Comparison of ENCODE assay signal across 1 cellular context in the genomic region with DNA sequence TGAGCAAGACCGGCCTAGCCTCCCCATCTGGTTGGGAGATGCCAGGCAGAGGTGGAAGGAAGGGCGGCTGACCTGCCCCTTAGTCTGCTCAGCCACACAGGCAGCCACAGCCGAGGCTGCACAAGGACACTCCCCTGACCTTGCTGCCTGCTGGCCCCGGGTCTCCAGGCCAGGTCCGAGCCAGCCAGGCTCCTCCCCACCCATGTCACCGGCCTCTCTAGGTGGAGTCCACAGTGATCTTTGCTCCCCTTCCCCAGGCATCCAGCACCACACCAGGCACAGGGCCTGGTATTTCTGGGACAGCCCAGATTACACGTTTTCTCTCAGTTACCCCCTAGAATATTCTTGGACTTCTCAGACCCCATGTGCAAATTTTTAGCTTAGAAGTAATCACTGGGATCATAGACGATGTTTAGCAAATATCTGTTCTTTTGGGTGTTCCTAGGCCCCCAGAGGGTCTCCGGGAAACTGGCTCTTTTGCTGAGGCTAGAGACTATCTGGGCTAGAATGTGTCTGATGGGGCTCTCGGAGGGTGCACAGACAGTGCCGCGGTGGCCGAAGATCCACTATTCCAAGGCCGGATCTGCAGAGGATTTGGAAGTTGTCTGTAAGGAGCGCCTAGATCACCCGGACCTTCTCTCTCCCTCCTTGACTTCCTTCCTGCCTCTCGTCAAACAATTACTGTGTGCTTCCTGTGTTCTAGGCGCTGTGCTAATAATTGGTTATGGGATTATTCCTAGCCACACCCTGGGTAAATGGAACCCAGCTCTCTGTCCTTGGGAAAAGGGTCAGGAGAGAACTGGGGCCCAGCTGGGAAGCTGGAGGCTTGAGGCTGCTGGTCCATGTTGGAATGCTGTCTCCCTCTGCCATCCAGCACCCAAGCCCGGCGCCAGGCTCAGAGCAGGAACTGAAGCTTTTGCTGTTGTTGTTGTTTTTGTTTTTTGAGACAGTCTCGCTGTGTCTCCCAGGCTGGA.
TF ChIP-seq lines count a peak whose summit lies in the region.

No MANE protein-coding gene starts in this region.

TF ChIP-seq in endothelial cell of umbilical vein, 7 proteins besides CTCF, POLR2A, EP300 and RAD21 (continued from another document):
- TF ChIP-seq JUN (IDR thresholded peaks at IDR 0.05; ENCODE audit: borderline replicate concordance, insufficient read depth, insufficient read length, low read depth), result no peak
- TF ChIP-seq POLR2AphosphoS5 (IDR thresholded peaks at IDR 0.05; ENCODE audit: insufficient read depth, low read depth, low read length), result peak; percentile 45
- TF ChIP-seq EZH2 (IDR thresholded peaks at IDR 0.05; ENCODE audit: borderline replicate concordance, low read depth, low read length, severe bottlenecking), result no peak
- no peak for TF ChIP-seq MYC (IDR thresholded peaks at IDR 0.05; ENCODE audit: low read depth, low read length)
- TF ChIP-seq, protein P1, sequence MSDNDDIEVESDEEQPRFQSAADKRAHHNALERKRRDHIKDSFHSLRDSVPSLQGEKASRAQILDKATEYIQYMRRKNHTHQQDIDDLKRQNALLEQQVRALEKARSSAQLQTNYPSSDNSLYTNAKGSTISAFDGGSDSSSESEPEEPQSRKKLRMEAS (IDR thresholded peaks at IDR 0.05; ENCODE audit: insufficient read depth, insufficient read length), result no peak
